9 cellular contexts compared by ENCODE assay signal in genomic region chr11:47553417-47553746, GRCh38. TPM values are rescaled to one million over a fixed set of nuclear protein-coding genes. Genes with fewer than 3 reads are reported as not detected.
DNase-seq lines count a peak whose midpoint lies in the region; ATAC-seq, FAIRE-seq and TF ChIP-seq lines count a peak whose summit lies in the region.
"Had no signal": no experiment of that assay in that cellular context is flagged by ENCODE, and none has a peak within 500 bp of the region (broad histone marks: within the 10 kb centered on the region; RNA-seq: fewer than 3 reads in every experiment).

No MANE protein-coding gene starts in this region.

- no peak overlapping the region for H4K5ac ChIP-seq in mesendoderm (ENCODE audit: low read length)

- H2BK5ac ChIP-seq in mesendoderm (ENCODE audit: low read length) = no peak overlapping the region

- no peak overlapping the region for H3K18ac ChIP-seq in mesendoderm (ENCODE audit: low read length)

- no peak overlapping the region for H3K27ac ChIP-seq in KMS-11
- no peak overlapping the region for H3K27ac ChIP-seq in mesendoderm (ENCODE audit: low read depth, low read length)

- peaks cover 37% of the 10 kb centered on the region for H3K36me3 Mint-ChIP-seq in Calu3 (ENCODE audit: insufficient read depth, unreplicated experiment)

- no peak overlapping the region for H4K8ac ChIP-seq in mesendoderm (ENCODE audit: low read depth, low read length)

- BruUV-seq in Calu3 (replicated peaks; lab: Mats Ljungman, UMichigan) = no TSS peak

- H3K36me3 ChIP-seq in KMS-11 (ENCODE audit: insufficient read depth) (no peaks in the 10 kb centered on the region), bronchial epithelial cell (ENCODE audit: control insufficient read depth, insufficient read depth, low read length) (peaks cover 2% of the 10 kb centered on the region), mesendoderm (ENCODE audit: control insufficient read depth, insufficient read depth, low read length) (no peaks in the 10 kb centered on the region)

- peak overlapping the region; percentile 86 for H3K56ac ChIP-seq in mesendoderm (ENCODE audit: low read length)

- peak overlapping the region; percentile 53 for H3K27ac Mint-ChIP-seq in Calu3 (ENCODE audit: unreplicated experiment)

- FAIRE-seq in bronchial epithelial cell (lab: Jason Lieb, UNC) = no peak

- no peak overlapping the region for H2BK15ac ChIP-seq in mesendoderm (replicated peaks; ENCODE audit: low read depth)

- TF ChIP-seq CTCF in Calu3 (IDR thresholded peaks at IDR 0.05; ENCODE audit: unreplicated experiment) = no peak
- peak; percentile 48 for TF ChIP-seq CTCF in KMS-11 (conservative IDR thresholded peaks at IDR 0.05; ENCODE audit: low read depth, low read length)
- no peak for TF ChIP-seq CTCF in bronchial epithelial cell (IDR thresholded peaks at IDR 0.05; ENCODE audit: insufficient read depth, low read length, severe bottlenecking)

- H3K4me2 ChIP-seq in KMS-11 (peak overlapping the region; percentile 23; the same call in 1 of the 2 replicates), mesendoderm (ENCODE audit: low read length) (peak overlapping the region; percentile 52)

- H3K27me3 Mint-ChIP-seq in Calu3 (ENCODE audit: unreplicated experiment) = no peaks in the 10 kb centered on the region

- peak; percentile 41 for ATAC-seq in GM21528 (IDR thresholded peaks at IDR 0.05; ENCODE audit: low FRiP score, unreplicated experiment)

- H3K79me2 ChIP-seq in KMS-11 (ENCODE audit: insufficient read depth, low read depth) (peaks cover 44% of the 10 kb centered on the region), mesendoderm (ENCODE audit: control insufficient read depth, insufficient read depth, low read length) (peaks cover 42% of the 10 kb centered on the region)

- no peak overlapping the region for H3K23ac ChIP-seq in mesendoderm (ENCODE audit: low read length)

- WGBS in mesendoderm (ENCODE audit: extremely low coverage, insufficient coverage, low lambda C conversion rate) = no CpG with 5 or more reads among the region's 9 CpGs

- H3K4me1 Mint-ChIP-seq in Calu3 (ENCODE audit: low read depth, unreplicated experiment) = peaks cover 14% of the 10 kb centered on the region

- H3K4ac ChIP-seq in mesendoderm (ENCODE audit: low read depth, low read length) = peak overlapping the region; percentile 84

- no peak overlapping the region for H2AK5ac ChIP-seq in mesendoderm (ENCODE audit: low read length)

- H3K27me3 ChIP-seq in KMS-11 (ENCODE audit: insufficient read depth, low read depth) (no peaks in the 10 kb centered on the region), bronchial epithelial cell (ENCODE audit: control insufficient read depth, insufficient read depth, low read length) (no peaks in the 10 kb centered on the region), mesendoderm (ENCODE audit: insufficient read depth, low read length, poor library complexity) (no peaks in the 10 kb centered on the region)

- H3K4me1 ChIP-seq in KMS-11 (ENCODE audit: low read depth, poor library complexity, severe bottlenecking) (peaks cover 36% of the 10 kb centered on the region), mesendoderm (ENCODE audit: control insufficient read depth, low read depth, low read length) (no peaks in the 10 kb centered on the region)

- H2BK120ac ChIP-seq in mesendoderm (ENCODE audit: low read depth, low read length) = no peak overlapping the region

- intact Hi-C loops in Calu3 (cut with micrococcal nuclease; ENCODE audit: unreplicated experiment) = loop anchor here (5.0 kb wide), 1 partner anchor 46 kb away; no protein-coding TSS in a partner anchor

- peaks cover 13% of the 10 kb centered on the region for H4K20me1 ChIP-seq in KMS-11 (ENCODE audit: insufficient read depth)

- H3K4me3 Mint-ChIP-seq in Calu3 (ENCODE audit: low read depth, unreplicated experiment) = peak overlapping the region; percentile 90

- H3K9ac ChIP-seq in KMS-11 (peak overlapping the region; percentile 93; the same call in 1 of the 2 replicates), mesendoderm (ENCODE audit: low read length) (peak overlapping the region; percentile 58)

- no peak overlapping the region for H3K4me3 ChIP-seq in KMS-11 (IDR thresholded peaks at IDR 0.05; ENCODE audit: insufficient read depth, low read depth, low read length)
- peak overlapping the region; percentile 95 for H3K4me3 ChIP-seq in bronchial epithelial cell (ENCODE audit: low read depth, low read length)
- peak overlapping the region; percentile 9 for H3K4me3 ChIP-seq in mesendoderm (ENCODE audit: low read length)

- peak overlapping the region; percentile 59 for H2AFZ ChIP-seq in KMS-11 (ENCODE audit: low read depth)

- CTCF ChIA-PET in Calu3 (lab: Charles Lee) = interaction anchor here (0.6 to 1.1 kb wide), 4 partner anchors 11 to 736 kb away, joined by 3 to 4 read pairs (median 4); partner anchors contain the start of gene PTPMT1

- no peak for DNase-seq in Calu3
- no peak for DNase-seq in bronchial epithelial cell (ENCODE audit: low read depth)
- DNase-seq in mesendoderm = no peak
- DNase-seq in glomerular visceral epithelial cell (ENCODE audit: extremely low spot score) = no peak
- no peak for DNase-seq in HuH-7.5 (ENCODE audit: low spot score)
- DNase-seq in pons (ENCODE audit: low spot score) = no peak

- no peaks in the 10 kb centered on the region for H3K9me3 Mint-ChIP-seq in Calu3 (ENCODE audit: low read depth, unreplicated experiment)

- no peaks in the 10 kb centered on the region for H3K79me1 ChIP-seq in mesendoderm (ENCODE audit: low read length)

RNA-seq across cellular contexts. Expression of gene CELF1, which starts 0.5 kb away (rescaled TPM):
- 150 and 157 TPM in 2 replicates for total RNA-seq in Calu3 (2022)
- 63.4 and 94.2 TPM in 2 replicates for total RNA-seq in bronchial epithelial cell
- 134 TPM for polyA plus RNA-seq in mesendoderm (2013, experiment 1 of 2)
- polyA plus RNA-seq in mesendoderm (2013, experiment 2 of 2) = 128 TPM

RNA-seq across cellular contexts. Expression of gene PTPMT1, which starts 12.0 kb away (rescaled TPM):
- 49.0 and 49.7 TPM in 2 replicates for total RNA-seq in Calu3 (2022)
- total RNA-seq in bronchial epithelial cell = 124 and 147 TPM in 2 replicates
- polyA plus RNA-seq in mesendoderm (2013, experiment 1 of 2) = 57.4 TPM
- 59.5 TPM for polyA plus RNA-seq in mesendoderm (2013, experiment 2 of 2)

RNA-seq across cellular contexts. Expression of gene KBTBD4, which starts 25.4 kb away (rescaled TPM):
- total RNA-seq in Calu3 (2022) = 14.0 and 14.6 TPM in 2 replicates
- 11.6 and 14.7 TPM in 2 replicates for total RNA-seq in bronchial epithelial cell
- 8.1 TPM for polyA plus RNA-seq in mesendoderm (2013, experiment 1 of 2)
- polyA plus RNA-seq in mesendoderm (2013, experiment 2 of 2) = 8.4 TPM

RNA-seq across cellular contexts. Expression of gene NDUFS3, which starts 25.5 kb away (rescaled TPM):
- total RNA-seq in Calu3 (2022) (104 and 107 TPM in 2 replicates), bronchial epithelial cell (57.7 and 67.7 TPM in 2 replicates)
- 123 TPM for polyA plus RNA-seq in mesendoderm (2013, experiment 1 of 2)
- 123 TPM for polyA plus RNA-seq in mesendoderm (2013, experiment 2 of 2)

RNA-seq across cellular contexts. Expression of gene FAM180B, which starts 33.1 kb away (rescaled TPM):
- total RNA-seq in Calu3 (2022) (not detected in 2 replicates), bronchial epithelial cell (not detected in 2 replicates)
- 0.07 TPM for polyA plus RNA-seq in mesendoderm (2013, experiment 1 of 2)
- polyA plus RNA-seq in mesendoderm (2013, experiment 2 of 2) = 0.03 TPM
- total RNA-seq: NCI-H460 had no signal
